In genomic region chr9:136769710-136770191, GRCh38 we compare ENCODE assay signal across 7 cellular contexts. TPM values are rescaled to one million over a fixed set of nuclear protein-coding genes. Genes with fewer than 3 reads are reported as not detected.
DNase-seq lines count a peak whose midpoint lies in the region.
"Had no signal": no experiment of that assay in that cellular context is flagged by ENCODE, and none has a peak within 500 bp of the region (broad histone marks: within the 10 kb centered on the region; RNA-seq: fewer than 3 reads in every experiment).

No MANE protein-coding gene starts in this region.

- DNase-seq in COLO668 (lab: John Stamatoyannopoulos, UW; ENCODE audit: unreplicated experiment) (peak; percentile 36), NCI-H2171 (lab: John Stamatoyannopoulos, UW) (peak; percentile 36), posterior vena cava (ENCODE audit: low spot score) (peak; percentile 76), NCI-H2227 (lab: John Stamatoyannopoulos, UW; ENCODE audit: unreplicated experiment) (no peak), NOMO-1 (lab: John Stamatoyannopoulos, UW; ENCODE audit: unreplicated experiment in 2 of 2) (no peak)
- peak; percentile 36 for DNase-seq in central memory CD4-positive, alpha-beta T cell

- intact Hi-C loops in posterior vena cava (cut with DNase I): loop anchor here in 1 of 2 donors (1.0 to 10.0 kb wide), 2 partner anchors 24 to 595 kb away; no protein-coding TSS in a partner anchor

RNA-seq across cellular contexts. Expression of gene LCN15, which starts 5.4 kb away (rescaled TPM):
- not detected for total RNA-seq in posterior vena cava
- total RNA-seq: renal cortical epithelial cell had no signal

RNA-seq across cellular contexts. Expression of gene LCN8, which starts 11.7 kb away (rescaled TPM):
- total RNA-seq in posterior vena cava: not detected
- total RNA-seq: renal cortical epithelial cell had no signal

RNA-seq across cellular contexts. Expression of gene TMEM141, which starts 21.4 kb away (rescaled TPM):
- 10 to 100 TPM; 28.1 to 33.9 TPM for total RNA-seq in posterior vena cava

RNA-seq across cellular contexts. Expression of gene LCN6, which starts 21.4 kb away (rescaled TPM):
- 10 to 100 TPM; 22.8 to 36.9 TPM for total RNA-seq in posterior vena cava
- total RNA-seq: renal cortical epithelial cell had no signal

RNA-seq across cellular contexts. Expression of gene CCDC183, which starts 26.4 kb away (rescaled TPM):
- total RNA-seq in posterior vena cava: under 1 TPM; 0.29 to 0.42 TPM

Comparison
In these comparisons a context has a peak if more than half of its experiments do, and no peak if none do; other contexts are left out.
1. DNase-seq: peak in COLO668 (single experiment), NCI-H2171 (single experiment), central memory CD4-positive, alpha-beta T cell (single experiment) and posterior vena cava (single experiment); none in NCI-H2227 (single experiment) and NOMO-1 (0 of 2).